8 cellular contexts compared by ENCODE assay signal in the genomic region with DNA sequence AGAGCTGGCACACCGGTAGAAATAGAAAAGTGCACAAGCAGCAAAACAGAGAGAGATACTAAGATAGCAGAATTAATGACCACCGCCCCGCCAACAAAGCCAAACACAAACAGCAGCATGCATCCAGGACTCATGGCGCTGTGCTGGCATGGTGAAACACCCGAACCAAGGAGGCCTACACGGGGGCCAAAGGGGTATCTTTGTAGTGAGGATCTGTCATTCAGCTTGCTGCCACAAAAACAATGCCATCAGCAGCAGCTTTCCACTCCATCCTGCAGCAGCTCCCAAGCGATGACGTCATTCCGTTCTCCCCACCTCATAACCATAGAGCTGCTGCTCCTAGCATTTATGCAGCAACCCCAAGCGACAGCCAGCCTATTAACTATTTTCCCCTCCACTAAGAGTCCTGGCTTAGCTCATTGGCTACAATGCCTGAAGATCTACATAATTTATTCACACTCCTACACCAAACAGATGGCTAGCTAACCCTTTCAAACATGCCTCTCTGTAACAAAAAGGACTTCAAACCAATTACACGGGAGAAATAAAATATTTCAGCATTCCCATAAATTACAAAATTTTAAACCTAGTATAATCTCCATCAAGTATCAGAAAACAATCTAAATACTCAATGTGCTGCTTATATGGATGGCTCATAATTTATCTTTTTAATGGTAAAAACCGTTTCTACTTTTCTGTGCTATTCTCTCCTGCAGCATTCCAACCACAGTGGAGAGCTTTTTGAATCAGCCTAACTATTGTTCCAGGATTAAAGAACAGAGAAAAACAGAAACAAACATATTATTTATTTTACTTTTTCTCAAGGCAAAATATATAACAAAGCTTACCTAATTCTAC.
DNase-seq lines count a peak whose midpoint lies in the region; ATAC-seq and TF ChIP-seq lines count a peak whose summit lies in the region.

No MANE protein-coding gene starts in this region.

- H3K4me2 ChIP-seq in HCT116 (ENCODE audit: low read length) (no peak overlapping the region), PC-3 (ENCODE audit: low read length) (no peak overlapping the region), fibroblast of lung (ENCODE audit: extremely low read depth, insufficient read depth, low read length) (peak overlapping the region; percentile 36)

- H3K9ac ChIP-seq in HCT116 (ENCODE audit: low read length) (no peak overlapping the region), PC-3 (ENCODE audit: low read length) (no peak overlapping the region), fibroblast of lung (ENCODE audit: insufficient read depth, low read length) (no peak overlapping the region)

- intact Hi-C loops in HCT116 (cut with micrococcal nuclease): no loop called here
- intact Hi-C loops in PC-3 (cut with micrococcal nuclease): no loop called here

- no peaks in the 10 kb centered on the region for H3F3A ChIP-seq in PC-3 (ENCODE audit: low read length, unreplicated experiment)

- BruUV-seq in HCT116 (replicated peaks; lab: Mats Ljungman, UMichigan) (TSS peak; percentile 16), PC-3 (replicated peaks; lab: Mats Ljungman, UMichigan) (TSS peak; percentile 12)

- RAD21 ChIA-PET in HCT116 (lab: Charles Lee; ENCODE audit: low non-redundant PET in 1 of 2, low total read pairs in 2 of 2, uncharacterized antibody in 2 of 2, unreplicated experiment in 2 of 2): no interaction called here

- TF ChIP-seq RAD21 in HCT116 (IDR thresholded peaks at IDR 0.05; ENCODE audit: low read depth): no peak

- H3K27ac ChIP-seq in HCT116 (ENCODE audit: low read depth, low read length) (no peak overlapping the region), PC-3 (ENCODE audit: low read length) (no peak overlapping the region), fibroblast of lung (ENCODE audit: insufficient read depth, low read length) (no peak overlapping the region), muscle layer of duodenum (ENCODE audit: low read length) (no peak overlapping the region)

- H3K79me2 ChIP-seq in HCT116 (ENCODE audit: insufficient read depth, low read length) (peaks cover 43% of the 10 kb centered on the region), PC-3 (ENCODE audit: low read length) (peaks cover 27% of the 10 kb centered on the region), fibroblast of lung (ENCODE audit: control insufficient read depth, insufficient read depth, low read length) (peaks cover 2% of the 10 kb centered on the region)

- DNase-seq in HCT116 (ENCODE audit: low read depth, low spot score) (no peak), PC-3 (no peak), fibroblast of lung (ENCODE audit: low read depth in 2 of 2) (peak; percentile 90 to 98), SKM-1 (lab: John Stamatoyannopoulos, UW; ENCODE audit: unreplicated experiment) (no peak), HK-2 (ENCODE audit: unreplicated experiment) (no peak)

- H3K4me3 ChIP-seq in HCT116 (replicated peaks in 1 of 2; ENCODE audit: low read depth in 1 of 2, low read length in 2 of 2) (no peak overlapping the region), PC-3 (ENCODE audit: low read length) (no peak overlapping the region), fibroblast of lung (replicated peaks in 1 of 4; ENCODE audit: control extremely low read depth in 1 of 4, insufficient read depth in 1 of 4, low read depth in 3 of 4, low read length in 4 of 4) (peak overlapping the region in 2 of 4 experiments; percentile 47 to 58), muscle layer of duodenum (ENCODE audit: low read depth in 1 of 2, low read length in 2 of 2) (peak overlapping the region; percentile 52)

- H3K9me2 ChIP-seq in HCT116 (ENCODE audit: insufficient read depth): no peaks in the 10 kb centered on the region
- H3K9me2 ChIP-seq in PC-3 (replicated peaks; ENCODE audit: low read length): no peaks in the 10 kb centered on the region

- peaks cover 4% of the 10 kb centered on the region; the same call in 1 of the 2 replicates for H4K20me1 ChIP-seq in HCT116 (ENCODE audit: insufficient read depth)
- no peaks in the 10 kb centered on the region for H4K20me1 ChIP-seq in PC-3 (ENCODE audit: low read length)
- H4K20me1 ChIP-seq in fibroblast of lung (ENCODE audit: control insufficient read depth, extremely low read depth, insufficient read depth, low read length): no peaks in the 10 kb centered on the region

- TF ChIP-seq POLR2A in HCT116 (IDR thresholded peaks at IDR 0.05; ENCODE audit: borderline replicate concordance, extremely low read depth, insufficient read depth, insufficient read length): no peak

- CTCF ChIA-PET in HCT116 (lab: Charles Lee): interaction anchor here (2.0 to 3.4 kb wide), 2 partner anchors 10 to 46 kb away, joined by 5 to 35 read pairs; no protein-coding TSS in a partner anchor
- CTCF ChIA-PET in PC-3 (lab: Charles Lee): interaction anchor here (0.6 kb wide), 1 partner anchor 8 kb away, joined by 5 read pairs; no protein-coding TSS in a partner anchor

- POLR2A ChIA-PET in HCT116 (lab: Charles Lee): interaction anchor here (0.7 to 1.6 kb wide), 4 partner anchors 10 to 181 kb away, joined by 3 to 4 read pairs (median 4); a partner anchor contains a TSS
- POLR2A ChIA-PET in PC-3 (lab: Charles Lee; ENCODE audit: unreplicated experiment): interaction anchor here (0.6 to 0.7 kb wide), 2 partner anchors 17 to 24 kb away, joined by 3 to 6 read pairs; no protein-coding TSS in a partner anchor

- no peaks in the 10 kb centered on the region for H3K27me3 ChIP-seq in HCT116 (ENCODE audit: insufficient read depth, low read length)
- no peaks in the 10 kb centered on the region for H3K27me3 ChIP-seq in PC-3 (ENCODE audit: low read length)
- no peaks in the 10 kb centered on the region for H3K27me3 ChIP-seq in fibroblast of lung (ENCODE audit: control insufficient read depth, insufficient read depth, low read length)
- no peaks in the 10 kb centered on the region for H3K27me3 ChIP-seq in muscle layer of duodenum (ENCODE audit: low read depth, low read length)

- H3K9me3 ChIP-seq in HCT116 (ENCODE audit: control insufficient read depth in 1 of 2, insufficient read depth in 1 of 2, low read depth in 1 of 2, low read length in 2 of 2) (no peaks in the 10 kb centered on the region), PC-3 (ENCODE audit: low read length) (no peaks in the 10 kb centered on the region), fibroblast of lung (ENCODE audit: control insufficient read depth, insufficient read depth, low read depth, low read length) (no peaks in the 10 kb centered on the region), muscle layer of duodenum (ENCODE audit: control insufficient read depth in 1 of 2, low read length in 2 of 2) (no peaks in the 10 kb centered on the region)

- no peak for TF ChIP-seq CTCF in HCT116 (IDR thresholded peaks at IDR 0.05 in 2 of 3, conservative IDR thresholded peaks at IDR 0.05 in 1 of 3; ENCODE audit: borderline replicate concordance in 1 of 3, insufficient read depth in 1 of 3, low read depth in 2 of 3, low read length in 2 of 3)
- TF ChIP-seq CTCF in PC-3 (conservative IDR thresholded peaks at IDR 0.05; ENCODE audit: low read depth, low read length): no peak
- no peak for TF ChIP-seq CTCF in fibroblast of lung (conservative IDR thresholded peaks at IDR 0.05 in 1 of 2, IDR thresholded peaks at IDR 0.05 in 1 of 2; ENCODE audit: low read depth in 1 of 2, low read length in 2 of 2)

- ATAC-seq in HCT116 (peak; percentile 47; the same call in 1 of the 2 replicates), PC-3 (no peak; the same call in 1 of the 2 replicates), GM21786 (IDR thresholded peaks at IDR 0.05; ENCODE audit: unreplicated experiment) (no peak), GM21528 (IDR thresholded peaks at IDR 0.05; ENCODE audit: low FRiP score, unreplicated experiment) (no peak)

- H3K36me3 ChIP-seq in HCT116 (ENCODE audit: control insufficient read depth in 1 of 2, insufficient read depth in 2 of 2, low read length in 2 of 2): no peaks in the 10 kb centered on the region
- no peaks in the 10 kb centered on the region; the same call in 1 of the 2 replicates for H3K36me3 ChIP-seq in PC-3 (ENCODE audit: low read depth, low read length)
- no peaks in the 10 kb centered on the region for H3K36me3 ChIP-seq in fibroblast of lung (ENCODE audit: control insufficient read depth, insufficient read depth, low read length)
- no peaks in the 10 kb centered on the region for H3K36me3 ChIP-seq in muscle layer of duodenum (ENCODE audit: control insufficient read depth in 1 of 2, insufficient read depth in 2 of 2, low read length in 2 of 2)

- H3K4me1 ChIP-seq in HCT116 (ENCODE audit: control insufficient read depth in 1 of 2, insufficient read depth in 2 of 2, low read length in 2 of 2) (no peaks in the 10 kb centered on the region), PC-3 (ENCODE audit: insufficient read depth, low read length) (peaks cover 9% of the 10 kb centered on the region; the same call in 1 of the 2 replicates), fibroblast of lung (ENCODE audit: control insufficient read depth, extremely low read depth, insufficient read depth, low read length) (no peaks in the 10 kb centered on the region), muscle layer of duodenum (ENCODE audit: control insufficient read depth in 1 of 2, insufficient read depth in 2 of 2, low read length in 2 of 2) (peaks cover 3 to 6% of the 10 kb centered on the region in 2 donors)

- H2AFZ ChIP-seq in HCT116 (ENCODE audit: low read depth, low read length, poor library complexity, severe bottlenecking) (no peak overlapping the region), PC-3 (ENCODE audit: low read length) (no peak overlapping the region), fibroblast of lung (ENCODE audit: low read length) (no peak overlapping the region)

TF ChIP-seq in HCT116, 20 proteins besides CTCF, POLR2A, EP300 and RAD21 (continues in another document):
- no peak for TF ChIP-seq TCF7L2 (IDR thresholded peaks at IDR 0.05; ENCODE audit: borderline replicate concordance, extremely low read depth, insufficient read depth, insufficient read length)
- TF ChIP-seq, protein P1, sequence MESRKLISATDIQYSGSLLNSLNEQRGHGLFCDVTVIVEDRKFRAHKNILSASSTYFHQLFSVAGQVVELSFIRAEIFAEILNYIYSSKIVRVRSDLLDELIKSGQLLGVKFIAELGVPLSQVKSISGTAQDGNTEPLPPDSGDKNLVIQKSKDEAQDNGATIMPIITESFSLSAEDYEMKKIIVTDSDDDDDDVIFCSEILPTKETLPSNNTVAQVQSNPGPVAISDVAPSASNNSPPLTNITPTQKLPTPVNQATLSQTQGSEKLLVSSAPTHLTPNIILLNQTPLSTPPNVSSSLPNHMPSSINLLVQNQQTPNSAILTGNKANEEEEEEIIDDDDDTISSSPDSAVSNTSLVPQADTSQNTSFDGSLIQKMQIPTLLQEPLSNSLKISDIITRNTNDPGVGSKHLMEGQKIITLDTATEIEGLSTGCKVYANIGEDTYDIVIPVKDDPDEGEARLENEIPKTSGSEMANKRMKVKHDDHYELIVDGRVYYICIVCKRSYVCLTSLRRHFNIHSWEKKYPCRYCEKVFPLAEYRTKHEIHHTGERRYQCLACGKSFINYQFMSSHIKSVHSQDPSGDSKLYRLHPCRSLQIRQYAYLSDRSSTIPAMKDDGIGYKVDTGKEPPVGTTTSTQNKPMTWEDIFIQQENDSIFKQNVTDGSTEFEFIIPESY (IDR thresholded peaks at IDR 0.05; ENCODE audit: extremely low read depth, insufficient replicate concordance, low read length): no peak
- no peak; the same call in 1 of the 2 replicates for TF ChIP-seq ZFX (IDR thresholded peaks at IDR 0.05)

Comparison
In these comparisons a context has a peak if more than half of its experiments do, and no peak if none do; other contexts are left out.
1. DNase-seq: peak in fibroblast of lung (2 of 2); none in HCT116 (single experiment), PC-3 (single experiment), SKM-1 (single experiment) and HK-2 (single experiment).
2. H3K4me3 ChIP-seq: peak in muscle layer of duodenum (2 of 2); none in HCT116 (0 of 2) and PC-3 (single experiment).